In the genomic region with DNA sequence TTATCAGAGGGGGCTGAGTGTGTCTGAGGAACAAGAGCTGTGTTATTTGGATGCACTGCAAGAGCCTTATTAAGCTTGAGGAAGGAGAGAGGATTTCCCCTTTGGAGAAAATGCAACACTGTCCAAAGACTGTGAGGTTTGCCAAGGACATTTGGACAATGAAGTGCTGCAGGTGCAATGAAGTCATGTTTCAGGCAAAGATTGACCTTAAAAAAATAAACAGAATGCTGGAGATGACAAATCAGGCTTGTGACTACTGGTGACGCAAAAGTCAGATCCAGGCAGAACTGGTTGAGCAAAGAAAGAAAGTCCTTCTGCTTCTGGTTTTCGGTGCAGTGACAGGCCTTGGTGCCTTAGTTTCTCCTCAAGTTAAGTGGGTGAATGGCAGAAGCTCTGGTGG, we compare ENCODE assay signal across 16 cellular contexts.
DNase-seq lines count a peak whose midpoint lies in the region; ATAC-seq and TF ChIP-seq lines count a peak whose summit lies in the region.
"Had no signal": no experiment of that assay in that cellular context is flagged by ENCODE, and none has a peak within 500 bp of the region (broad histone marks: within the 10 kb centered on the region; RNA-seq: fewer than 3 reads in every experiment).

No MANE protein-coding gene starts in this region.

- H3K36me3 ChIP-seq in prostate gland (no peaks in the 10 kb centered on the region), uterus (no peaks in the 10 kb centered on the region)
- H3K36me3 ChIP-seq: BLaER1, HAP-1, Peyer's patch, suprapubic skin had no signal

- H3K27ac Mint-ChIP-seq in activated CD8-positive, alpha-beta T cell treated with anti-CD3 and anti-CD28 coated beads, Interleukin-2, amount 10 ng/mL, durations not matched to agents 7 days and 5 days = no peak overlapping the region
- H3K27ac Mint-ChIP-seq: activated CD4-positive, alpha-beta T cell treated with anti-CD3 and anti-CD28 coated beads, Interleukin-2, amount 10 ng/mL, durations not matched to agents 7 days and 5 days; activated naive CD4-positive, alpha-beta T cell treated with anti-CD3 and anti-CD28 coated beads for 36 hours had no signal

- no peaks in the 10 kb centered on the region for H3K4me1 ChIP-seq in prostate gland (replicated peaks)
- H3K4me1 ChIP-seq in uterus = no peaks in the 10 kb centered on the region
- H3K4me1 ChIP-seq: HAP-1, Peyer's patch had no signal

- peak; percentile 75 for ATAC-seq in Right ventricle myocardium superior (ENCODE audit: poor library complexity)
- no peak for ATAC-seq in activated CD8-positive, alpha-beta T cell treated with anti-CD3 and anti-CD28 coated beads, Interleukin-2, amount 10 ng/mL, durations not matched to agents 7 days and 5 days
- ATAC-seq in GM18519 (IDR thresholded peaks at IDR 0.05; ENCODE audit: low FRiP score, unreplicated experiment) = no peak

- TF ChIP-seq CTCF in cardiac fibroblast (IDR thresholded peaks at IDR 0.05; ENCODE audit: low read depth, low read length) = no peak
- TF ChIP-seq CTCF in prostate gland (IDR thresholded peaks at IDR 0.05) = no peak
- TF ChIP-seq CTCF in uterus (IDR thresholded peaks at IDR 0.05) = no peak

- intact Hi-C loops in Right ventricle myocardium superior (cut with DNase I) = no loop called here
- intact Hi-C loops in prostate gland (cut with DNase I) = loop anchor here (5.0 kb wide), 1 partner anchor 280 kb away; no protein-coding TSS in a partner anchor
- intact Hi-C loops in uterus (cut with DNase I; ENCODE audit: low total_unique reads) = no loop called here

- H3K4me3 ChIP-seq in cardiac fibroblast (replicated peaks in 1 of 2; ENCODE audit: low read depth in 2 of 2, low read length in 2 of 2) (no peak overlapping the region), prostate gland (no peak overlapping the region), uterus (no peak overlapping the region)
- H3K4me3 ChIP-seq: BLaER1, dorsolateral prefrontal cortex, HAP-1, Peyer's patch, suprapubic skin had no signal

- POLR2A ChIA-PET in activated CD8-positive, alpha-beta T cell treated with anti-CD3 and anti-CD28 coated beads, Interleukin-2, amount 10 ng/mL, durations not matched to agents 7 days and 5 days (lab: Charles Lee) = interaction anchor here (1.1 kb wide), 1 partner anchor 108 kb away, joined by 4 read pairs; no protein-coding TSS in a partner anchor

- H3K9me3 Mint-ChIP-seq in activated CD8-positive, alpha-beta T cell treated with anti-CD3 and anti-CD28 coated beads, Interleukin-2, amount 10 ng/mL, durations not matched to agents 7 days and 5 days (ENCODE audit: insufficient read depth) = no peaks in the 10 kb centered on the region
- H3K9me3 Mint-ChIP-seq: activated CD4-positive, alpha-beta T cell treated with anti-CD3 and anti-CD28 coated beads, Interleukin-2, amount 10 ng/mL, durations not matched to agents 7 days and 5 days; activated naive CD4-positive, alpha-beta T cell treated with anti-CD3 and anti-CD28 coated beads for 36 hours had no signal

- H3K9me3 ChIP-seq in prostate gland (no peaks in the 10 kb centered on the region), uterus (no peaks in the 10 kb centered on the region)
- H3K9me3 ChIP-seq: BLaER1, HAP-1, Peyer's patch, suprapubic skin had no signal

- TF ChIP-seq POLR2A in prostate gland (IDR thresholded peaks at IDR 0.05) (no peak), uterus (IDR thresholded peaks at IDR 0.05) (no peak)

- peak; percentile 16 to 33 for DNase-seq in cardiac fibroblast (ENCODE audit: low read depth in 2 of 2)
- no peak for DNase-seq in Right ventricle myocardium superior
- peak; percentile 25 for DNase-seq in prostate gland (ENCODE audit: low spot score)
- DNase-seq in uterus = peak; percentile 37 to 40
- DNase-seq in AG20443 (ENCODE audit: low spot score) = no peak
- DNase-seq in activated CD8-positive, alpha-beta T cell treated with anti-CD3 and anti-CD28 coated beads, Interleukin-2, amount 10 ng/mL, durations not matched to agents 7 days and 5 days = no peak
- DNase-seq: dorsolateral prefrontal cortex, NCI-H1105 treated with DMSO at 0.1 percent for 48 hours, NCI-H748 treated with DMSO at 0.1 percent for 48 hours, Peyer's patch had no signal

- no peak overlapping the region for H3K4me3 Mint-ChIP-seq in activated CD8-positive, alpha-beta T cell treated with anti-CD3 and anti-CD28 coated beads, Interleukin-2, amount 10 ng/mL, durations not matched to agents 7 days and 5 days
- H3K4me3 Mint-ChIP-seq: activated CD4-positive, alpha-beta T cell treated with anti-CD3 and anti-CD28 coated beads, Interleukin-2, amount 10 ng/mL, durations not matched to agents 7 days and 5 days; activated naive CD4-positive, alpha-beta T cell treated with anti-CD3 and anti-CD28 coated beads for 36 hours had no signal

- no peak overlapping the region for H3K27ac ChIP-seq in prostate gland
- H3K27ac ChIP-seq in uterus = peak overlapping the region; percentile 27 to 55
- H3K27ac ChIP-seq: BLaER1, suprapubic skin had no signal

- CTCF ChIA-PET in activated CD8-positive, alpha-beta T cell treated with anti-CD3 and anti-CD28 coated beads, Interleukin-2, amount 10 ng/mL, durations not matched to agents 7 days and 5 days (lab: Charles Lee) = interaction anchor here (0.6 to 15.4 kb wide), 27 partner anchors 10 to 288 kb away, joined by 3 to 411 read pairs (median 4); a partner anchor contains a TSS

- H3K27me3 ChIP-seq in prostate gland (replicated peaks; ENCODE audit: insufficient read depth) (no peaks in the 10 kb centered on the region), uterus (no peaks in the 10 kb centered on the region)
- H3K27me3 ChIP-seq: BLaER1, Peyer's patch, suprapubic skin had no signal

- 56% methylated on average over 2 of the region's 2 CpGs for WGBS in prostate gland

- peaks cover 11% of the 10 kb centered on the region for H3K27me3 Mint-ChIP-seq in activated CD8-positive, alpha-beta T cell treated with anti-CD3 and anti-CD28 coated beads, Interleukin-2, amount 10 ng/mL, durations not matched to agents 7 days and 5 days (ENCODE audit: low read depth)

- no peaks in the 10 kb centered on the region for H3K36me3 Mint-ChIP-seq in activated CD8-positive, alpha-beta T cell treated with anti-CD3 and anti-CD28 coated beads, Interleukin-2, amount 10 ng/mL, durations not matched to agents 7 days and 5 days (ENCODE audit: low read depth)

- peaks cover 4% of the 10 kb centered on the region for H3K4me1 Mint-ChIP-seq in activated CD8-positive, alpha-beta T cell treated with anti-CD3 and anti-CD28 coated beads, Interleukin-2, amount 10 ng/mL, durations not matched to agents 7 days and 5 days (ENCODE audit: low read depth)

Comparison
In these comparisons a context has a peak if more than half of its experiments do, and no peak if none do; other contexts are left out.
1. DNase-seq: peak in cardiac fibroblast (2 of 2), prostate gland (single experiment) and uterus (2 of 2); none in Right ventricle myocardium superior (single experiment), AG20443 (single experiment) and activated CD8-positive, alpha-beta T cell treated with anti-CD3 and anti-CD28 coated beads, Interleukin-2, amount 10 ng/mL, durations not matched to agents 7 days and 5 days (single experiment).
2. H3K27ac ChIP-seq: peak in uterus (2 of 2); none in prostate gland (0 of 2).